19 cellular contexts compared by ENCODE assay signal in the genomic region with DNA sequence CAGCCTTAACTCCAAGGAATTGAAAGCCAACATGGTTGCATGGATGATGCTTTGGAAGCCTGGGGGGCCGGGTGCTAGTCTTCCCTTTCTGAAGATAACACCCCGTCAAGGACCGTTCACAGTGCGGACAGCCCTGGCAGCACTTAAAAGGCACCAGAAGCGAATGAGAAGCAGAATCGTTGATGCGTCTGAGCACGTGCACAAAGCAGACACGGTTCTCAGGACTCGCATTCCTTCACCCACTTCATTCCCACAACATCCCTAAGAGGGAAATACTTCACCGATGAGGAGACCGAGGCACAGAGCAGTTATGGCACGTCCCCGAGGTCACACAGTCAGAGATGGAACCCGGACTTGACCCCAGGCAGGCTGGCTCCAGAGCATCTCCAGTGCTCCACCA.
"Had no signal": no experiment of that assay in that cellular context is flagged by ENCODE, and none has a peak within 500 bp of the region (broad histone marks: within the 10 kb centered on the region; RNA-seq: fewer than 3 reads in every experiment).

No MANE protein-coding gene starts in this region.

- H3K9me3 ChIP-seq: body of pancreas, heart left ventricle, right atrium auricular region, testis, upper lobe of right lung had no signal

- H3K27me3 ChIP-seq: body of pancreas, heart left ventricle, right atrium auricular region, testis, upper lobe of right lung had no signal

- H3K4me3 ChIP-seq: body of pancreas, heart left ventricle, right atrium auricular region, testis, upper lobe of right lung had no signal

- H3K4me3 Mint-ChIP-seq: activated CD4-positive, alpha-beta memory T cell treated with anti-CD3 and anti-CD28 coated beads for 36 hours; activated CD8-positive, alpha-beta memory T cell treated with anti-CD3 and anti-CD28 coated beads, Interleukin-2, amount 10 ng/mL, durations not matched to agents 7 days and 5 days; activated T-cell treated with anti-CD3 and anti-CD28 coated beads, Interleukin-2, amount 50 U/mL, for 4 hours; dendritic cell treated with granulocyte-macrophage colony-stimulating factor and Interleukin-4, amounts not matched to agents 40 ng/mL and 50 ng/mL, for 4 days; effector memory CD8-positive, alpha-beta T cell; memory B cell; nephron progenitor cell; stimulated activated naive CD8-positive, alpha-beta T cell treated with anti-CD3 and anti-CD28 coated beads, Interleukin-15, amount 100 ng/mL, for 72 hours; T-helper 17 cell had no signal

- H3K9me3 Mint-ChIP-seq: activated CD4-positive, alpha-beta memory T cell treated with anti-CD3 and anti-CD28 coated beads for 36 hours; activated T-cell treated with anti-CD3 and anti-CD28 coated beads, Interleukin-2, amount 50 U/mL, for 4 hours; dendritic cell treated with granulocyte-macrophage colony-stimulating factor and Interleukin-4, amounts not matched to agents 40 ng/mL and 50 ng/mL, for 4 days; effector memory CD8-positive, alpha-beta T cell; memory B cell; nephron progenitor cell; stimulated activated naive CD8-positive, alpha-beta T cell treated with anti-CD3 and anti-CD28 coated beads, Interleukin-15, amount 100 ng/mL, for 72 hours had no signal

- H3K27me3 Mint-ChIP-seq: activated CD4-positive, alpha-beta memory T cell treated with anti-CD3 and anti-CD28 coated beads for 36 hours; activated CD8-positive, alpha-beta memory T cell treated with anti-CD3 and anti-CD28 coated beads, Interleukin-2, amount 10 ng/mL, durations not matched to agents 7 days and 5 days; dendritic cell treated with granulocyte-macrophage colony-stimulating factor and Interleukin-4, amounts not matched to agents 40 ng/mL and 50 ng/mL, for 4 days; effector memory CD8-positive, alpha-beta T cell; memory B cell; progenitor cell of endocrine pancreas; stimulated activated naive CD8-positive, alpha-beta T cell treated with anti-CD3 and anti-CD28 coated beads, Interleukin-15, amount 100 ng/mL, for 72 hours; T-helper 17 cell had no signal

- H3K4me1 Mint-ChIP-seq: activated CD8-positive, alpha-beta memory T cell treated with anti-CD3 and anti-CD28 coated beads, Interleukin-2, amount 10 ng/mL, durations not matched to agents 7 days and 5 days; stimulated activated naive CD8-positive, alpha-beta T cell treated with anti-CD3 and anti-CD28 coated beads, Interleukin-15, amount 100 ng/mL, for 72 hours had no signal

- H3K27ac ChIP-seq: body of pancreas, right atrium auricular region, testis, upper lobe of right lung, WERI-Rb-1 had no signal

- H3K36me3 Mint-ChIP-seq: activated CD8-positive, alpha-beta memory T cell treated with anti-CD3 and anti-CD28 coated beads, Interleukin-2, amount 10 ng/mL, durations not matched to agents 7 days and 5 days had no signal

- DNase-seq: activated CD4-positive, alpha-beta memory T cell treated with anti-CD3 and anti-CD28 coated beads for 36 hours; activated CD8-positive, alpha-beta memory T cell treated with anti-CD3 and anti-CD28 coated beads, Interleukin-2, amount 10 ng/mL, durations not matched to agents 7 days and 5 days; activated effector memory CD4-positive, alpha-beta T cell treated with Interleukin-2 at 50 U/mL for 16 hours; activated naive CD4-positive, alpha-beta T cell treated with anti-CD3 and anti-CD28 coated beads, Interleukin-2, amount 50 U/mL, for 16 hours; activated T-cell treated with anti-CD3 and anti-CD28 coated beads, Interleukin-2, amount 50 U/mL, for 4 hours; body of pancreas; effector memory CD8-positive, alpha-beta T cell; nephron progenitor cell; small intestine; stimulated activated naive CD8-positive, alpha-beta T cell treated with anti-CD3 and anti-CD28 coated beads, Interleukin-15, amount 100 ng/mL, for 72 hours; T-helper 17 cell; upper lobe of right lung; WERI-Rb-1 had no signal

- H3K4me1 ChIP-seq: body of pancreas, testis, upper lobe of right lung had no signal

- H3K27ac Mint-ChIP-seq: activated CD4-positive, alpha-beta memory T cell treated with anti-CD3 and anti-CD28 coated beads for 36 hours; activated CD8-positive, alpha-beta memory T cell treated with anti-CD3 and anti-CD28 coated beads, Interleukin-2, amount 10 ng/mL, durations not matched to agents 7 days and 5 days; dendritic cell treated with granulocyte-macrophage colony-stimulating factor and Interleukin-4, amounts not matched to agents 40 ng/mL and 50 ng/mL, for 4 days; memory B cell; progenitor cell of endocrine pancreas; T-helper 17 cell had no signal

- ATAC-seq: activated CD8-positive, alpha-beta memory T cell treated with anti-CD3 and anti-CD28 coated beads, Interleukin-2, amount 10 ng/mL, durations not matched to agents 7 days and 5 days; activated T-cell treated with anti-CD3 and anti-CD28 coated beads, Interleukin-2, amount 50 U/mL, for 4 hours; body of pancreas; effector memory CD8-positive, alpha-beta T cell; stimulated activated naive CD8-positive, alpha-beta T cell treated with anti-CD3 and anti-CD28 coated beads, Interleukin-15, amount 100 ng/mL, for 72 hours; T-helper 17 cell; upper lobe of right lung had no signal
